1 cellular context compared by ENCODE assay signal in the genomic region with DNA sequence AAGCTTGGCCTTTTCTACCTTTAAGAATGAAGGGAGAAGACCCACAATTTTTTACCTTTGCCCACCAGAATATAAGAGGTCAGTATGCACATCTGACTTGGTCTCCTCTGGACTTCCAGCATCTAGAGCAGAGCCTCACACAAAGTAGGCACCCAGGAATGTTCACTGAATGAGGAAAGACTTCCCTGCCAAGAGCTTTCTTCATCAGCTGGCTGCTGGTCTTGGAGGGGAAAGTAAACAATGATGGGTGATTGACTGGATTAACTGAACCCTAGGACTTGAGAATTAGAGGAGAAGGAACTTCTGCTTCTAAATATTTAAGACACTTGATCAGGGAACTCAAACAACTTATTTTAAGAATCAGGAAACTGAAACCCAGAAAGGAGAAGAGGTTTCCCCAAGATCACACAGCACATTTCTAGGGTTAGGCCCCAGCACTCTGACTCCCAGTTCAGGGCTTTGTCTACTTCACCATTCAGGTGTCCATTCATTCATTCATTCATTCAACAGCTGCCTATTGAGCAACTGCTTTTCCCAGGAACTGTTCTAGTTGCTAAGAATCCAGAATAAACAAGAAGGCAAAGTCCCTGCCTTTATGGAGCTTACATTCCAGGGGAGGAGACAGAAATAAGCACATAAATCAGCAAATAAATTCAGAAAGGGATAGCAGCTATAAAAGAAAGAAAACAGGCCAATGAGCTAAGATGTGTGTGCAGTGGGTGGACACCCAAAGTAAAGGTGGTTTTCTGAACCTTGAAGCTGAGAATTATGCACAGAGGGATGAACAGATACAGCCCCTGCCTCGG.
TF ChIP-seq lines count a peak whose summit lies in the region.

No MANE protein-coding gene starts in this region.

TF ChIP-seq in GM12878, 131 proteins besides CTCF, POLR2A, EP300 and RAD21:
- peak; percentile 80 for TF ChIP-seq ZNF24 (IDR thresholded peaks at IDR 0.05)
- TF ChIP-seq SMARCA5 (IDR thresholded peaks at IDR 0.05) = no peak
TF ChIP-seq in GM12878: peak in this region for 1.
